Comparison of ENCODE assay signal across 8 cellular contexts in genomic region chr1:146938927-146939786, GRCh38. TPM values are rescaled to one million over a fixed set of nuclear protein-coding genes. Genes with fewer than 3 reads are reported as not detected.
DNase-seq lines count a peak whose midpoint lies in the region; ATAC-seq and TF ChIP-seq lines count a peak whose summit lies in the region.
"Not testable (repeated sequence)": the region's sequence is repeated elsewhere in the genome, so short reads cannot be mapped to it uniquely, and the experiment has no call there.

No MANE protein-coding gene starts in this region.

- H2AFZ ChIP-seq in fibroblast of lung (ENCODE audit: low read length): not testable (repeated sequence)

- DNase-seq in COR-L47 (lab: John Stamatoyannopoulos, UW) (peak; percentile 6), Peyer's patch (peak; percentile 24 to 68 (median 68)), fibroblast of lung (ENCODE audit: low read depth in 2 of 2) (peak; percentile 6 to 32)
- peak; percentile 16 for DNase-seq in activated effector memory CD4-positive, alpha-beta T cell treated with Interleukin-2 at 50 U/mL for 16 hours
- DNase-seq in stimulated activated CD8-positive, alpha-beta memory T cell treated with anti-CD3 and anti-CD28 coated beads, Interleukin-4, amount 100 ng/mL, for 48 hours: peak; percentile 43

- H3K4me3 ChIP-seq in Peyer's patch (peak overlapping the region; percentile 72 to 85 (median 78)), fibroblast of lung (replicated peaks in 1 of 4; ENCODE audit: control extremely low read depth in 1 of 4, insufficient read depth in 1 of 4, low read depth in 3 of 4, low read length in 4 of 4) (peak overlapping the region; percentile 51 to 67 (median 60)), mononuclear cell (ENCODE audit: low read length) (peak overlapping the region; percentile 65)

- not testable (repeated sequence) for H3K27me3 ChIP-seq in Peyer's patch; fibroblast of lung (ENCODE audit: control insufficient read depth, insufficient read depth, low read length); mononuclear cell (ENCODE audit: insufficient read depth, low read length)

- not testable (repeated sequence) for H3K9me3 ChIP-seq in Peyer's patch; fibroblast of lung (ENCODE audit: control insufficient read depth, insufficient read depth, low read depth, low read length); mononuclear cell (ENCODE audit: low read depth, low read length)

- TF ChIP-seq CTCF in Peyer's patch (IDR thresholded peaks at IDR 0.05); fibroblast of lung (conservative IDR thresholded peaks at IDR 0.05 in 1 of 2, IDR thresholded peaks at IDR 0.05 in 1 of 2; ENCODE audit: low read depth in 1 of 2, low read length in 2 of 2): not testable (repeated sequence)

- not testable (repeated sequence) for H3K4me1 ChIP-seq in Peyer's patch; fibroblast of lung (ENCODE audit: control insufficient read depth, extremely low read depth, insufficient read depth, low read length); mononuclear cell (ENCODE audit: insufficient read depth, low read length)

- peak; percentile 17 for ATAC-seq in GM21447 (IDR thresholded peaks at IDR 0.05; ENCODE audit: unreplicated experiment)
- peak; percentile 15 for ATAC-seq in HG03457 (IDR thresholded peaks at IDR 0.05; ENCODE audit: unreplicated experiment)

- not testable (repeated sequence) for TF ChIP-seq POLR2A in Peyer's patch (IDR thresholded peaks at IDR 0.05)

- H3K9ac ChIP-seq in fibroblast of lung (ENCODE audit: insufficient read depth, low read length): peak overlapping the region; percentile 30

- H3K27ac ChIP-seq in Peyer's patch: peak overlapping the region; percentile 86 to 87 (median 87)
- peak overlapping the region; percentile 69 for H3K27ac ChIP-seq in fibroblast of lung (ENCODE audit: insufficient read depth, low read length)

- H3K36me3 ChIP-seq in Peyer's patch; fibroblast of lung (ENCODE audit: control insufficient read depth, insufficient read depth, low read length): not testable (repeated sequence)

- not testable (repeated sequence) for H4K20me1 ChIP-seq in fibroblast of lung (ENCODE audit: control insufficient read depth, extremely low read depth, insufficient read depth, low read length)

- H3K4me2 ChIP-seq in fibroblast of lung (ENCODE audit: extremely low read depth, insufficient read depth, low read length): peak overlapping the region; percentile 80

- H3K79me2 ChIP-seq in fibroblast of lung (ENCODE audit: control insufficient read depth, insufficient read depth, low read length): not testable (repeated sequence)

RNA-seq across cellular contexts. Expression of gene NBPF12, which starts 1.0 kb away (rescaled TPM):
- total RNA-seq in Peyer's patch (10 to 100 TPM in 3 of 4 donors, 1 to 10 TPM in 1; 9.3 to 60.2 (median 25.7) TPM), fibroblast of lung (9.8 and 12.4 TPM in 2 replicates), mononuclear cell (21.5 TPM)
- 5.4 and 6.1 TPM in 2 replicates for polyA plus RNA-seq in fibroblast of lung
- polyA plus RNA-seq in fibroblast of lung (2012): 3.3 and 3.7 TPM in 2 replicates
- 1.7 and 2.0 TPM in 2 replicates for polyA minus RNA-seq in fibroblast of lung (ENCODE audit: low replicate concordance)

Comparison
In these comparisons a context has a peak if more than half of its experiments do, and no peak if none do; other contexts are left out.
1. Peak in every context shown above with its lines: DNase-seq, ATAC-seq, H3K4me3 ChIP-seq and H3K27ac ChIP-seq.
2. DNase-seq: peak in every context shown above with its lines; median percentile 68 in Peyer's patch; 43 in stimulated activated CD8-positive, alpha-beta memory T cell treated with anti-CD3 and anti-CD28 coated beads, Interleukin-4, amount 100 ng/mL, for 48 hours; 19 in fibroblast of lung; 16 in activated effector memory CD4-positive, alpha-beta T cell treated with Interleukin-2 at 50 U/mL for 16 hours; 6 in COR-L47.